8 cellular contexts compared by ENCODE assay signal in genomic region chr7:113118074-113118959, GRCh38. TPM values are rescaled to one million over a fixed set of nuclear protein-coding genes. Genes with fewer than 3 reads are reported as not detected.
DNase-seq lines count a peak whose midpoint lies in the region; ATAC-seq and TF ChIP-seq lines count a peak whose summit lies in the region.

A gene with protein sequence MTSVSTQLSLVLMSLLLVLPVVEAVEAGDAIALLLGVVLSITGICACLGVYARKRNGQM (minus strand): TSS chr7:113118554. CDS start chr7:113117578, 976 bp downstream.

- peaks cover 19 to 24% of the 10 kb centered on the region in 2 donors for H3K4me1 Mint-ChIP-seq in immature natural killer cell

- H3K27ac ChIP-seq in ACC112 (ENCODE audit: low read depth, low read length), result peak within 1 kb of the TSS; percentile 29; the same call in 1 of the 2 replicates
- H3K27ac ChIP-seq in WERI-Rb-1, result peak within 1 kb of the TSS; percentile 71
- peak within 1 kb of the TSS; percentile 52 for H3K27ac ChIP-seq in mammary epithelial cell (ENCODE audit: insufficient read depth, low read depth, low read length)

- in situ Hi-C loops in mammary epithelial cell (cut with MboI; ENCODE audit: low sequenced_read_pairs in 2 of 2), result no loop called here

- CTCF ChIA-PET in mammary epithelial cell (lab: Charles Lee; ENCODE audit: low non-redundant PET), result interaction anchor here (0.6 kb wide), 2 partner anchors 171 to 1307 kb away, joined by 7 to 15 read pairs; no protein-coding TSS in a partner anchor

- TF ChIP-seq CTCF in WERI-Rb-1 (IDR thresholded peaks at IDR 0.05; ENCODE audit: low read depth, low read length), result no peak
- TF ChIP-seq CTCF in mammary epithelial cell (conservative IDR thresholded peaks at IDR 0.05 in 1 of 2, IDR thresholded peaks at IDR 0.05 in 1 of 2; ENCODE audit: extremely low read depth in 1 of 2, insufficient read depth in 1 of 2, low read depth in 1 of 2, low read length in 2 of 2), result peak in 1 of 2 donors; percentile 4

- no peaks in the 10 kb centered on the region for H3K4me1 ChIP-seq in ACC112 (ENCODE audit: control insufficient read depth, insufficient read depth, low read length, unreplicated experiment)
- H3K4me1 ChIP-seq in mammary epithelial cell (ENCODE audit: insufficient read depth, low read length), result peaks cover 5% of the 10 kb centered on the region

- H3K79me2 ChIP-seq in ACC112 (ENCODE audit: control insufficient read depth, insufficient read depth, low read length, unreplicated experiment) (peaks cover 5% of the 10 kb centered on the region), mammary epithelial cell (ENCODE audit: insufficient read depth, low read length) (peaks cover 6% of the 10 kb centered on the region)

- H3K36me3 ChIP-seq in ACC112 (ENCODE audit: insufficient read depth, low read length) (peaks cover 8% of the 10 kb centered on the region; the same call in 1 of the 2 replicates), WERI-Rb-1 (no peaks in the 10 kb centered on the region; the same call in 1 of the 2 replicates), mammary epithelial cell (ENCODE audit: insufficient read depth, low read length) (no peaks in the 10 kb centered on the region)

- H3K4me3 ChIP-seq in ACC112 (ENCODE audit: low read depth, low read length) (peak within 1 kb of the TSS; percentile 88), WERI-Rb-1 (ENCODE audit: low read depth, low read length) (peak within 1 kb of the TSS; percentile 78), mammary epithelial cell (replicated peaks in 1 of 3; ENCODE audit: insufficient read depth in 1 of 3, low read depth in 2 of 3, low read length in 3 of 3) (peak within 1 kb of the TSS; percentile 64 to 98 (median 94))

- peak within 1 kb of the TSS; percentile 89 for H3K4me2 ChIP-seq in mammary epithelial cell (ENCODE audit: insufficient read depth, low read depth, low read length)

- no peaks in the 10 kb centered on the region for H3K9me3 Mint-ChIP-seq in immature natural killer cell

- H3K9ac ChIP-seq in mammary epithelial cell (ENCODE audit: insufficient read depth, low read length), result peak within 1 kb of the TSS; percentile 66

- H3K27me3 ChIP-seq in ACC112 (ENCODE audit: insufficient read depth, low read length) (no peaks in the 10 kb centered on the region), WERI-Rb-1 (ENCODE audit: insufficient read depth, low read depth, severe bottlenecking) (no peaks in the 10 kb centered on the region), mammary epithelial cell (ENCODE audit: insufficient read depth, low read length) (no peaks in the 10 kb centered on the region)

- peak within 1 kb of the TSS; percentile 61 for H2AFZ ChIP-seq in ACC112 (ENCODE audit: low read length, unreplicated experiment)
- H2AFZ ChIP-seq in mammary epithelial cell (ENCODE audit: low read depth, low read length), result peak within 1 kb of the TSS; percentile 85

- dilution Hi-C loops in mammary epithelial cell (cut with HindIII; ENCODE audit: low sequenced_read_pairs), result no loop called here

- intact Hi-C loops in mammary epithelial cell (cut with micrococcal nuclease), result loop anchor here (5.0 to 10.0 kb wide), 2 partner anchors 106 to 184 kb away; a partner anchor contains a TSS

- ATAC-seq in GM18870 (IDR thresholded peaks at IDR 0.05; ENCODE audit: unreplicated experiment), result peak; percentile 96
- ATAC-seq in HG03135 (IDR thresholded peaks at IDR 0.05; ENCODE audit: unreplicated experiment), result peak; percentile 100

- peak within 1 kb of the TSS; percentile 91 to 98 (median 93) for H3K27ac Mint-ChIP-seq in immature natural killer cell

- DNase-seq in NCI-H2227 (lab: John Stamatoyannopoulos, UW; ENCODE audit: unreplicated experiment) (peak; percentile 90), WERI-Rb-1 (peak; percentile 92), mammary epithelial cell (peak; percentile 82), immature natural killer cell (peak; percentile 77 to 84 (median 82)), smooth muscle cell of the brain vasculature (ENCODE audit: low read depth, low spot score) (peak; percentile 65)

- H3K36me3 Mint-ChIP-seq in immature natural killer cell, result peaks cover 0 to 8% (median 5%) of the 10 kb centered on the region in 3 donors

- H3K4me3 Mint-ChIP-seq in immature natural killer cell, result peak within 1 kb of the TSS; percentile 91 to 100 (median 95)

- H3K27me3 Mint-ChIP-seq in immature natural killer cell (ENCODE audit: low read depth in 3 of 3), result peaks cover 2 to 8% (median 5%) of the 10 kb centered on the region in 3 donors

- TSS peak; percentile 80 for BruUV-seq in mammary epithelial cell (replicated peaks; lab: Mats Ljungman, UMichigan)

- no peaks in the 10 kb centered on the region for H4K20me1 ChIP-seq in mammary epithelial cell (ENCODE audit: insufficient read depth, low read length)

- H3K9me3 ChIP-seq in WERI-Rb-1 (ENCODE audit: severe bottlenecking) (no peaks in the 10 kb centered on the region), mammary epithelial cell (replicated peaks; ENCODE audit: insufficient read depth, low read length) (no peaks in the 10 kb centered on the region)

- 4% methylated on average over 15 of the region's 35 CpGs for WGBS in mammary epithelial cell (ENCODE audit: low coverage, missing lambda C conversion rate)

RNA-seq across cellular contexts. Expression of the gene that starts here (rescaled TPM):
- 10 to 100 TPM; 44.1 to 80.5 TPM for total RNA-seq in mammary epithelial cell
- polyA plus RNA-seq in mammary epithelial cell (46.2 TPM), immature natural killer cell (10 to 100 TPM; 30.7 to 43.2 (median 34.9) TPM)
- 22.0 TPM for polyA minus RNA-seq in mammary epithelial cell

Comparison
In these comparisons a context has a peak if more than half of its experiments do, and no peak if none do; other contexts are left out.
1. Peak in every context shown above with its lines: DNase-seq, ATAC-seq, H3K4me3 ChIP-seq and H3K27ac ChIP-seq.